In the genomic region with DNA sequence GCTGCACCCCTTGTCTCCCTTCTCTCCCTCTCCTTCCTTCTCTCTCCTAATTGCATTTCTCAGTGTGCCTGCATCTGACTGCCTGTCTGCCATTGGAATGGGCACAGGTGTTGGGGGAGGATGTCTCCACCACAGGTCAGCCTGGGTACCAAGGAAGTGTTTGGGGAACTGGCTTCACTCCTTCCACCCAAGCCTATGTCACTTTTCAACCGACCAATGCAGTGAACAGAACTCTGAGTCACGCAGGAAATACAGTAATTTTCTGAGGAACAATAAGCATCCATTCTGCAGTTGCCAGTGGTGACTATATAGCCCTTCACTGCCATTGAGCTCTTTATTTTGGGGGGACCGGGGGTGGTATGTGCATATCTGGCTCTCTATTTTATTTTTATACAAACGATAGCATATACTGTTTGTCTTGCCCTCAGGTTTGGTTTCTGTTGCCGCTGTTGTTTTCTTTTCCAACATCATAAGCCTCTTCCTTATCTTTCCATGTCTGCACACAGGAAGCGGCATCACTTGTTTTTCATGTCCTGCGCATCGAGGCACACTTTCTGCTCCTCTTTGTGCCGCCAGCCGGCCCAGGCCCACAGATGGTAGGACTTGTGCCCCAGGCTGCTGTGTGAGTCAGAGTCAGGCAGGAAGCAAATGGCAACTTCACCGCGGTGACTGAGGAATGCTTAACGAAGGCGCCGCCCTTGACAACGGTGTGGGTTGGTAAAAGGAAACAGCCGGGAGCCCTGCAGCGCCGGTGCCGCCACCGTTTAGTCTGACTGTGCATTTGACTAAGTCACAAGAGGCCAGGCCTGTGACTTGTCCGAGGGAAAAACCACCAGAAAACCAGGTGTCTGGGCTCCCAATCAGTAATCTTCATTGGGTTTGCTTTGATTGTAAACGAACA, we compare ENCODE assay signal across 1 cellular context.
TF ChIP-seq lines count a peak whose summit lies in the region.

No MANE protein-coding gene starts in this region.

TF ChIP-seq in K562, 482 proteins besides CTCF, POLR2A, EP300 and RAD21 (continued from another document and continues in another):
- TF ChIP-seq, protein P1, sequence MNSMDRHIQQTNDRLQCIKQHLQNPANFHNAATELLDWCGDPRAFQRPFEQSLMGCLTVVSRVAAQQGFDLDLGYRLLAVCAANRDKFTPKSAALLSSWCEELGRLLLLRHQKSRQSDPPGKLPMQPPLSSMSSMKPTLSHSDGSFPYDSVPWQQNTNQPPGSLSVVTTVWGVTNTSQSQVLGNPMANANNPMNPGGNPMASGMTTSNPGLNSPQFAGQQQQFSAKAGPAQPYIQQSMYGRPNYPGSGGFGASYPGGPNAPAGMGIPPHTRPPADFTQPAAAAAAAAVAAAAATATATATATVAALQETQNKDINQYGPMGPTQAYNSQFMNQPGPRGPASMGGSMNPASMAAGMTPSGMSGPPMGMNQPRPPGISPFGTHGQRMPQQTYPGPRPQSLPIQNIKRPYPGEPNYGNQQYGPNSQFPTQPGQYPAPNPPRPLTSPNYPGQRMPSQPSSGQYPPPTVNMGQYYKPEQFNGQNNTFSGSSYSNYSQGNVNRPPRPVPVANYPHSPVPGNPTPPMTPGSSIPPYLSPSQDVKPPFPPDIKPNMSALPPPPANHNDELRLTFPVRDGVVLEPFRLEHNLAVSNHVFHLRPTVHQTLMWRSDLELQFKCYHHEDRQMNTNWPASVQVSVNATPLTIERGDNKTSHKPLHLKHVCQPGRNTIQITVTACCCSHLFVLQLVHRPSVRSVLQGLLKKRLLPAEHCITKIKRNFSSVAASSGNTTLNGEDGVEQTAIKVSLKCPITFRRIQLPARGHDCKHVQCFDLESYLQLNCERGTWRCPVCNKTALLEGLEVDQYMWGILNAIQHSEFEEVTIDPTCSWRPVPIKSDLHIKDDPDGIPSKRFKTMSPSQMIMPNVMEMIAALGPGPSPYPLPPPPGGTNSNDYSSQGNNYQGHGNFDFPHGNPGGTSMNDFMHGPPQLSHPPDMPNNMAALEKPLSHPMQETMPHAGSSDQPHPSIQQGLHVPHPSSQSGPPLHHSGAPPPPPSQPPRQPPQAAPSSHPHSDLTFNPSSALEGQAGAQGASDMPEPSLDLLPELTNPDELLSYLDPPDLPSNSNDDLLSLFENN (IDR thresholded peaks at IDR 0.05; ENCODE audit: low read depth in 2 of 2, low read length in 2 of 2) = 0 out of 4 replicates have a peak, but pooled peaks of 1 of the 2 experiments have one; percentile 49
- TF ChIP-seq NR2C2 (CRISPR knock-in tag; IDR thresholded peaks at IDR 0.05) (no peak), NR2C2 (tag; IDR thresholded peaks at IDR 0.05) (peak; percentile 63), ZNF444 (CRISPR knock-in tag; IDR thresholded peaks at IDR 0.05) (peak; percentile 36; the same call in 1 of the 2 replicates), RBFOX2 (IDR thresholded peaks at IDR 0.05; ENCODE audit: low read depth, low read length) (peak; percentile 85), MBD2 (IDR thresholded peaks at IDR 0.05; ENCODE audit: borderline replicate concordance, low read depth) (peak; percentile 55; the same call in 1 of the 2 replicates), BRD9 (IDR thresholded peaks at IDR 0.05; ENCODE audit: low read depth, partially characterized antibody) (peak; percentile 21), ZNF354B (CRISPR knock-in tag; IDR thresholded peaks at IDR 0.05) (no peak), ZNF583 (CRISPR knock-in tag; IDR thresholded peaks at IDR 0.05) (peak; percentile 85), EGR1 (conservative IDR thresholded peaks at IDR 0.05) (no peak), JUN (IDR thresholded peaks at IDR 0.05; ENCODE audit: borderline replicate concordance, low read depth, low read length) (peak; percentile 80), JUN (CRISPR knock-in tag; IDR thresholded peaks at IDR 0.05; ENCODE audit: borderline replicate concordance) (no peak), ZNF175 (CRISPR knock-in tag; IDR thresholded peaks at IDR 0.05; ENCODE audit: low read depth) (peak; percentile 98), ZEB2 (IDR thresholded peaks at IDR 0.05) (0 out of 2 replicates have a peak, but pooled peaks have one; percentile 32), SRSF3 (IDR thresholded peaks at IDR 0.05; ENCODE audit: insufficient read depth, low read length) (no peak), SMARCE1 (IDR thresholded peaks at IDR 0.05) (peak; percentile 85), TBP (optimal IDR thresholded peaks at IDR 0.05; ENCODE audit: low read depth, low read length) (peak; percentile 50), SPI1 (IDR thresholded peaks at IDR 0.05; ENCODE audit: borderline replicate concordance, low read depth, low read length) (0 out of 2 replicates have a peak, but pooled peaks have one; percentile 17), MTA3 (IDR thresholded peaks at IDR 0.05; ENCODE audit: borderline replicate concordance) (peak; percentile 89), ZNF311 (CRISPR knock-in tag; IDR thresholded peaks at IDR 0.05) (peak; percentile 81), ZKSCAN8 (CRISPR knock-in tag; IDR thresholded peaks at IDR 0.05) (peak; percentile 82; the same call in 1 of the 2 replicates), HDAC1 (IDR thresholded peaks at IDR 0.05) (peak in 1 of 2 experiments; percentile 67; a peak in 1 of 4 replicates), YY1 (IDR thresholded peaks at IDR 0.05; ENCODE audit: borderline replicate concordance in 1 of 3, control insufficient read depth in 1 of 3, extremely low read depth in 1 of 3, insufficient read depth in 3 of 3, insufficient read length in 1 of 3, insufficient replicate concordance in 2 of 3, low read depth in 1 of 3, low read length in 2 of 3) (peak in 2 of 3 experiments; percentile 75 to 80), ZC3H4 (CRISPR knock-in tag; IDR thresholded peaks at IDR 0.05; ENCODE audit: borderline replicate concordance) (peak; percentile 66; the same call in 1 of the 2 replicates), ZFP36 (IDR thresholded peaks at IDR 0.05; ENCODE audit: low read depth, low read length, partially characterized antibody) (peak; percentile 50), NFXL1 (CRISPR knock-in tag; IDR thresholded peaks at IDR 0.05) (0 out of 2 replicates have a peak, but pooled peaks have one; percentile 59), GABPA (tag; conservative IDR thresholded peaks at IDR 0.05; ENCODE audit: low read depth) (peak; percentile 66), SP1 (CRISPR knock-in tag; IDR thresholded peaks at IDR 0.05) (peak; percentile 50; the same call in 1 of the 2 replicates)
- TF ChIP-seq, protein P2, sequence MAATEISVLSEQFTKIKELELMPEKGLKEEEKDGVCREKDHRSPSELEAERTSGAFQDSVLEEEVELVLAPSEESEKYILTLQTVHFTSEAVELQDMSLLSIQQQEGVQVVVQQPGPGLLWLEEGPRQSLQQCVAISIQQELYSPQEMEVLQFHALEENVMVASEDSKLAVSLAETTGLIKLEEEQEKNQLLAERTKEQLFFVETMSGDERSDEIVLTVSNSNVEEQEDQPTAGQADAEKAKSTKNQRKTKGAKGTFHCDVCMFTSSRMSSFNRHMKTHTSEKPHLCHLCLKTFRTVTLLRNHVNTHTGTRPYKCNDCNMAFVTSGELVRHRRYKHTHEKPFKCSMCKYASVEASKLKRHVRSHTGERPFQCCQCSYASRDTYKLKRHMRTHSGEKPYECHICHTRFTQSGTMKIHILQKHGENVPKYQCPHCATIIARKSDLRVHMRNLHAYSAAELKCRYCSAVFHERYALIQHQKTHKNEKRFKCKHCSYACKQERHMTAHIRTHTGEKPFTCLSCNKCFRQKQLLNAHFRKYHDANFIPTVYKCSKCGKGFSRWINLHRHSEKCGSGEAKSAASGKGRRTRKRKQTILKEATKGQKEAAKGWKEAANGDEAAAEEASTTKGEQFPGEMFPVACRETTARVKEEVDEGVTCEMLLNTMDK (IDR thresholded peaks at IDR 0.05; ENCODE audit: borderline replicate concordance, insufficient read depth, low read depth, low read length, poor library complexity, severe bottlenecking) = peak; percentile 78
- TF ChIP-seq, protein P3, sequence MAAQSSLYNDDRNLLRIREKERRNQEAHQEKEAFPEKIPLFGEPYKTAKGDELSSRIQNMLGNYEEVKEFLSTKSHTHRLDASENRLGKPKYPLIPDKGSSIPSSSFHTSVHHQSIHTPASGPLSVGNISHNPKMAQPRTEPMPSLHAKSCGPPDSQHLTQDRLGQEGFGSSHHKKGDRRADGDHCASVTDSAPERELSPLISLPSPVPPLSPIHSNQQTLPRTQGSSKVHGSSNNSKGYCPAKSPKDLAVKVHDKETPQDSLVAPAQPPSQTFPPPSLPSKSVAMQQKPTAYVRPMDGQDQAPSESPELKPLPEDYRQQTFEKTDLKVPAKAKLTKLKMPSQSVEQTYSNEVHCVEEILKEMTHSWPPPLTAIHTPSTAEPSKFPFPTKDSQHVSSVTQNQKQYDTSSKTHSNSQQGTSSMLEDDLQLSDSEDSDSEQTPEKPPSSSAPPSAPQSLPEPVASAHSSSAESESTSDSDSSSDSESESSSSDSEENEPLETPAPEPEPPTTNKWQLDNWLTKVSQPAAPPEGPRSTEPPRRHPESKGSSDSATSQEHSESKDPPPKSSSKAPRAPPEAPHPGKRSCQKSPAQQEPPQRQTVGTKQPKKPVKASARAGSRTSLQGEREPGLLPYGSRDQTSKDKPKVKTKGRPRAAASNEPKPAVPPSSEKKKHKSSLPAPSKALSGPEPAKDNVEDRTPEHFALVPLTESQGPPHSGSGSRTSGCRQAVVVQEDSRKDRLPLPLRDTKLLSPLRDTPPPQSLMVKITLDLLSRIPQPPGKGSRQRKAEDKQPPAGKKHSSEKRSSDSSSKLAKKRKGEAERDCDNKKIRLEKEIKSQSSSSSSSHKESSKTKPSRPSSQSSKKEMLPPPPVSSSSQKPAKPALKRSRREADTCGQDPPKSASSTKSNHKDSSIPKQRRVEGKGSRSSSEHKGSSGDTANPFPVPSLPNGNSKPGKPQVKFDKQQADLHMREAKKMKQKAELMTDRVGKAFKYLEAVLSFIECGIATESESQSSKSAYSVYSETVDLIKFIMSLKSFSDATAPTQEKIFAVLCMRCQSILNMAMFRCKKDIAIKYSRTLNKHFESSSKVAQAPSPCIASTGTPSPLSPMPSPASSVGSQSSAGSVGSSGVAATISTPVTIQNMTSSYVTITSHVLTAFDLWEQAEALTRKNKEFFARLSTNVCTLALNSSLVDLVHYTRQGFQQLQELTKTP (IDR thresholded peaks at IDR 0.05; ENCODE audit: low read depth in 1 of 2, partially characterized antibody in 2 of 2) = peak; percentile 48 to 49
- TF ChIP-seq, protein P4, sequence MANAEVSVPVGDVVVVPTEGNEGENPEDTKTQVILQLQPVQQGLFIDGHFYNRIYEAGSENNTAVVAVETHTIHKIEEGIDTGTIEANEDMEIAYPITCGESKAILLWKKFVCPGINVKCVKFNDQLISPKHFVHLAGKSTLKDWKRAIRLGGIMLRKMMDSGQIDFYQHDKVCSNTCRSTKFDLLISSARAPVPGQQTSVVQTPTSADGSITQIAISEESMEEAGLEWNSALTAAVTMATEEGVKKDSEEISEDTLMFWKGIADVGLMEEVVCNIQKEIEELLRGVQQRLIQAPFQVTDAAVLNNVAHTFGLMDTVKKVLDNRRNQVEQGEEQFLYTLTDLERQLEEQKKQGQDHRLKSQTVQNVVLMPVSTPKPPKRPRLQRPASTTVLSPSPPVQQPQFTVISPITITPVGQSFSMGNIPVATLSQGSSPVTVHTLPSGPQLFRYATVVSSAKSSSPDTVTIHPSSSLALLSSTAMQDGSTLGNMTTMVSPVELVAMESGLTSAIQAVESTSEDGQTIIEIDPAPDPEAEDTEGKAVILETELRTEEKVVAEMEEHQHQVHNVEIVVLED (CRISPR knock-in tag; IDR thresholded peaks at IDR 0.05) = no peak
- TF ChIP-seq, protein P5, sequence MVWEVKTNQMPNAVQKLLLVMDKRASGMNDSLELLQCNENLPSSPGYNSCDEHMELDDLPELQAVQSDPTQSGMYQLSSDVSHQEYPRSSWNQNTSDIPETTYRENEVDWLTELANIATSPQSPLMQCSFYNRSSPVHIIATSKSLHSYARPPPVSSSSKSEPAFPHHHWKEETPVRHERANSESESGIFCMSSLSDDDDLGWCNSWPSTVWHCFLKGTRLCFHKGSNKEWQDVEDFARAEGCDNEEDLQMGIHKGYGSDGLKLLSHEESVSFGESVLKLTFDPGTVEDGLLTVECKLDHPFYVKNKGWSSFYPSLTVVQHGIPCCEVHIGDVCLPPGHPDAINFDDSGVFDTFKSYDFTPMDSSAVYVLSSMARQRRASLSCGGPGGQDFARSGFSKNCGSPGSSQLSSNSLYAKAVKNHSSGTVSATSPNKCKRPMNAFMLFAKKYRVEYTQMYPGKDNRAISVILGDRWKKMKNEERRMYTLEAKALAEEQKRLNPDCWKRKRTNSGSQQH (CRISPR knock-in tag; IDR thresholded peaks at IDR 0.05) = no peak
- TF ChIP-seq, protein P6, sequence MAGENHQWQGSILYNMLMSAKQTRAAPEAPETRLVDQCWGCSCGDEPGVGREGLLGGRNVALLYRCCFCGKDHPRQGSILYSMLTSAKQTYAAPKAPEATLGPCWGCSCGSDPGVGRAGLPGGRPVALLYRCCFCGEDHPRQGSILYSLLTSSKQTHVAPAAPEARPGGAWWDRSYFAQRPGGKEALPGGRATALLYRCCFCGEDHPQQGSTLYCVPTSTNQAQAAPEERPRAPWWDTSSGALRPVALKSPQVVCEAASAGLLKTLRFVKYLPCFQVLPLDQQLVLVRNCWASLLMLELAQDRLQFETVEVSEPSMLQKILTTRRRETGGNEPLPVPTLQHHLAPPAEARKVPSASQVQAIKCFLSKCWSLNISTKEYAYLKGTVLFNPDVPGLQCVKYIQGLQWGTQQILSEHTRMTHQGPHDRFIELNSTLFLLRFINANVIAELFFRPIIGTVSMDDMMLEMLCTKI (IDR thresholded peaks at IDR 0.05; ENCODE audit: partially characterized antibody) = no peak
- TF ChIP-seq, protein P7, sequence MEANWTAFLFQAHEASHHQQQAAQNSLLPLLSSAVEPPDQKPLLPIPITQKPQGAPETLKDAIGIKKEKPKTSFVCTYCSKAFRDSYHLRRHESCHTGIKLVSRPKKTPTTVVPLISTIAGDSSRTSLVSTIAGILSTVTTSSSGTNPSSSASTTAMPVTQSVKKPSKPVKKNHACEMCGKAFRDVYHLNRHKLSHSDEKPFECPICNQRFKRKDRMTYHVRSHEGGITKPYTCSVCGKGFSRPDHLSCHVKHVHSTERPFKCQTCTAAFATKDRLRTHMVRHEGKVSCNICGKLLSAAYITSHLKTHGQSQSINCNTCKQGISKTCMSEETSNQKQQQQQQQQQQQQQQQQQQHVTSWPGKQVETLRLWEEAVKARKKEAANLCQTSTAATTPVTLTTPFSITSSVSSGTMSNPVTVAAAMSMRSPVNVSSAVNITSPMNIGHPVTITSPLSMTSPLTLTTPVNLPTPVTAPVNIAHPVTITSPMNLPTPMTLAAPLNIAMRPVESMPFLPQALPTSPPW (CRISPR knock-in tag; IDR thresholded peaks at IDR 0.05) = peak; percentile 9; the same call in 1 of the 2 replicates
- TF ChIP-seq, protein P8, sequence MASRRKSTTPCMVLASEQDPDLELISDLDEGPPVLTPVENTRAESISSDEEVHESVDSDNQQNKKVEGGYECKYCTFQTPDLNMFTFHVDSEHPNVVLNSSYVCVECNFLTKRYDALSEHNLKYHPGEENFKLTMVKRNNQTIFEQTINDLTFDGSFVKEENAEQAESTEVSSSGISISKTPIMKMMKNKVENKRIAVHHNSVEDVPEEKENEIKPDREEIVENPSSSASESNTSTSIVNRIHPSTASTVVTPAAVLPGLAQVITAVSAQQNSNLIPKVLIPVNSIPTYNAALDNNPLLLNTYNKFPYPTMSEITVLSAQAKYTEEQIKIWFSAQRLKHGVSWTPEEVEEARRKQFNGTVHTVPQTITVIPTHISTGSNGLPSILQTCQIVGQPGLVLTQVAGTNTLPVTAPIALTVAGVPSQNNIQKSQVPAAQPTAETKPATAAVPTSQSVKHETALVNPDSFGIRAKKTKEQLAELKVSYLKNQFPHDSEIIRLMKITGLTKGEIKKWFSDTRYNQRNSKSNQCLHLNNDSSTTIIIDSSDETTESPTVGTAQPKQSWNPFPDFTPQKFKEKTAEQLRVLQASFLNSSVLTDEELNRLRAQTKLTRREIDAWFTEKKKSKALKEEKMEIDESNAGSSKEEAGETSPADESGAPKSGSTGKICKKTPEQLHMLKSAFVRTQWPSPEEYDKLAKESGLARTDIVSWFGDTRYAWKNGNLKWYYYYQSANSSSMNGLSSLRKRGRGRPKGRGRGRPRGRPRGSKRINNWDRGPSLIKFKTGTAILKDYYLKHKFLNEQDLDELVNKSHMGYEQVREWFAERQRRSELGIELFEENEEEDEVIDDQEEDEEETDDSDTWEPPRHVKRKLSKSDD (conservative IDR thresholded peaks at IDR 0.05; ENCODE audit: low read length) = peak; percentile 39; the same call in 1 of the 2 replicates
